ENCODE assay signal across 1 cellular context in the genomic region with DNA sequence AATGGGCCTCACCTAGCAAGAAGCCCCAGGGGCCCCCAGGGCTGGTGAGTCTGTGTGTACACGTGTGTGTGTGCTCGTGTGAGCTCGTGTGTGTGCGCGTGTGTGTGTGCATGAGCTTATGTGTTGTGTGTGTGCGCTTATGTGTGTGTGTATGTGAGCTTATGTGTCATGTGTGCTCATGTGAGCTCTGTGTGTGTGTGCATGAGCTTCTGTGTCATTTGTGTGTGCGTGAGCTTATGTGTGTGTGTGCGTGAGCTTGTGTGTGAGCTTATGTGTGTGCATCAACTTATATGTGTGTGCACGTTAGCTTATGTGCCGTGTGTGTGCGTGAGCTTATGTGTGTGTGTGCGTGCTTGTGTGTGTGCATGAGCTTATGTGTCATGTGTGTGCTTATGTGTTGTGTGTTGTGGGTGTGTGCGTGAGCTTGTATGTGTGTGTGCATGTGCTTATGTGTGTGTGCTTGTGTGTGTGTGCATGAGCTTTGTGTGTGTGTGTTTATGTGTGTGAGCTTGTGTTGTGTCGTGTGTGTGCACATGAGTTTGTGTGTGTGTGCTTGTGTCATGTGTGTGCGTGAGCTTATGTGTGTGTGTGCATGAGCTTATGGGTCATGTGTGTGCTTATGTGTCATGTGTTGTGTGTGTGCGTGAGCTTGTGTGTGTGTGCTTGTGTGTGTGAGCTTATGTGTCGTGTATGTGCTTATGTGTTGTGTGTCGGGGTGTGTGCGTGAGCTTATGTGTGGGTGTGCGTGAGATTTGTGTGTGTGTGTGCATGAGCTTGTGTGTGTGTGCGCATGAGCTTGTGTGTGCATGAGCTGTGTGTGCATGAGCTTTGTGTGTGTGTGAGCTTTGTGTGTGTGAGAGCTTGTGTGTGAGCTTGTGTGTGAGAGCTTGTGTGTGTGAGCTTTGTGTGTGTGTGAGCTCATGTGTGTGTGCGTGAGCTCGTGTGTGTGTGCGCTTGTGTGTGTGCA.
TF ChIP-seq lines count a peak whose summit lies in the region.

No MANE protein-coding gene starts in this region.

TF ChIP-seq in HepG2, 621 proteins besides CTCF, POLR2A, EP300 and RAD21:
- no peak for TF ChIP-seq ZNF101 (CRISPR knock-in tag; IDR thresholded peaks at IDR 0.05; ENCODE audit: borderline replicate concordance, low read depth)
- TF ChIP-seq ZNF251 (CRISPR knock-in tag; IDR thresholded peaks at IDR 0.05): no peak
- 0 out of 2 replicates have a peak, but pooled peaks have one; percentile 47 for TF ChIP-seq NFIB (CRISPR knock-in tag; IDR thresholded peaks at IDR 0.05; ENCODE audit: borderline replicate concordance)
- TF ChIP-seq ZNF207 (IDR thresholded peaks at IDR 0.05; ENCODE audit: borderline replicate concordance): 0 out of 2 replicates have a peak, but pooled peaks have one; percentile 33
- TF ChIP-seq, protein P1, sequence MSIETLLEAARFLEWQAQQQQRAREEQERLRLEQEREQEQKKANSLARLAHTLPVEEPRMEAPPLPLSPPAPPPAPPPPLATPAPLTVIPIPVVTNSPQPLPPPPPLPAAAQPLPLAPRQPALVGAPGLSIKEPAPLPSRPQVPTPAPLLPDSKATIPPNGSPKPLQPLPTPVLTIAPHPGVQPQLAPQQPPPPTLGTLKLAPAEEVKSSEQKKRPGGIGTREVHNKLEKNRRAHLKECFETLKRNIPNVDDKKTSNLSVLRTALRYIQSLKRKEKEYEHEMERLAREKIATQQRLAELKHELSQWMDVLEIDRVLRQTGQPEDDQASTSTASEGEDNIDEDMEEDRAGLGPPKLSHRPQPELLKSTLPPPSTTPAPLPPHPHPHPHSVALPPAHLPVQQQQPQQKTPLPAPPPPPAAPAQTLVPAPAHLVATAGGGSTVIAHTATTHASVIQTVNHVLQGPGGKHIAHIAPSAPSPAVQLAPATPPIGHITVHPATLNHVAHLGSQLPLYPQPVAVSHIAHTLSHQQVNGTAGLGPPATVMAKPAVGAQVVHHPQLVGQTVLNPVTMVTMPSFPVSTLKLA (IDR thresholded peaks at IDR 0.05): peak; percentile 24
- TF ChIP-seq, protein P2, sequence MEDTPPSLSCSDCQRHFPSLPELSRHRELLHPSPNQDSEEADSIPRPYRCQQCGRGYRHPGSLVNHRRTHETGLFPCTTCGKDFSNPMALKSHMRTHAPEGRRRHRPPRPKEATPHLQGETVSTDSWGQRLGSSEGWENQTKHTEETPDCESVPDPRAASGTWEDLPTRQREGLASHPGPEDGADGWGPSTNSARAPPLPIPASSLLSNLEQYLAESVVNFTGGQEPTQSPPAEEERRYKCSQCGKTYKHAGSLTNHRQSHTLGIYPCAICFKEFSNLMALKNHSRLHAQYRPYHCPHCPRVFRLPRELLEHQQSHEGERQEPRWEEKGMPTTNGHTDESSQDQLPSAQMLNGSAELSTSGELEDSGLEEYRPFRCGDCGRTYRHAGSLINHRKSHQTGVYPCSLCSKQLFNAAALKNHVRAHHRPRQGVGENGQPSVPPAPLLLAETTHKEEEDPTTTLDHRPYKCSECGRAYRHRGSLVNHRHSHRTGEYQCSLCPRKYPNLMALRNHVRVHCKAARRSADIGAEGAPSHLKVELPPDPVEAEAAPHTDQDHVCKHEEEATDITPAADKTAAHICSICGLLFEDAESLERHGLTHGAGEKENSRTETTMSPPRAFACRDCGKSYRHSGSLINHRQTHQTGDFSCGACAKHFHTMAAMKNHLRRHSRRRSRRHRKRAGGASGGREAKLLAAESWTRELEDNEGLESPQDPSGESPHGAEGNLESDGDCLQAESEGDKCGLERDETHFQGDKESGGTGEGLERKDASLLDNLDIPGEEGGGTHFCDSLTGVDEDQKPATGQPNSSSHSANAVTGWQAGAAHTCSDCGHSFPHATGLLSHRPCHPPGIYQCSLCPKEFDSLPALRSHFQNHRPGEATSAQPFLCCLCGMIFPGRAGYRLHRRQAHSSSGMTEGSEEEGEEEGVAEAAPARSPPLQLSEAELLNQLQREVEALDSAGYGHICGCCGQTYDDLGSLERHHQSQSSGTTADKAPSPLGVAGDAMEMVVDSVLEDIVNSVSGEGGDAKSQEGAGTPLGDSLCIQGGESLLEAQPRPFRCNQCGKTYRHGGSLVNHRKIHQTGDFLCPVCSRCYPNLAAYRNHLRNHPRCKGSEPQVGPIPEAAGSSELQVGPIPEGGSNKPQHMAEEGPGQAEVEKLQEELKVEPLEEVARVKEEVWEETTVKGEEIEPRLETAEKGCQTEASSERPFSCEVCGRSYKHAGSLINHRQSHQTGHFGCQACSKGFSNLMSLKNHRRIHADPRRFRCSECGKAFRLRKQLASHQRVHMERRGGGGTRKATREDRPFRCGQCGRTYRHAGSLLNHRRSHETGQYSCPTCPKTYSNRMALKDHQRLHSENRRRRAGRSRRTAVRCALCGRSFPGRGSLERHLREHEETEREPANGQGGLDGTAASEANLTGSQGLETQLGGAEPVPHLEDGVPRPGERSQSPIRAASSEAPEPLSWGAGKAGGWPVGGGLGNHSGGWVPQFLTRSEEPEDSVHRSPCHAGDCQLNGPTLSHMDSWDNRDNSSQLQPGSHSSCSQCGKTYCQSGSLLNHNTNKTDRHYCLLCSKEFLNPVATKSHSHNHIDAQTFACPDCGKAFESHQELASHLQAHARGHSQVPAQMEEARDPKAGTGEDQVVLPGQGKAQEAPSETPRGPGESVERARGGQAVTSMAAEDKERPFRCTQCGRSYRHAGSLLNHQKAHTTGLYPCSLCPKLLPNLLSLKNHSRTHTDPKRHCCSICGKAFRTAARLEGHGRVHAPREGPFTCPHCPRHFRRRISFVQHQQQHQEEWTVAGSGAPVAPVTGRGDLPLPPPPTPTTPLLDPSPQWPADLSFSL (CRISPR knock-in tag; IDR thresholded peaks at IDR 0.05): peak; percentile 80
- TF ChIP-seq CREB1 (IDR thresholded peaks at IDR 0.05): peak; percentile 8; the same call in 1 of the 2 replicates
- no peak for TF ChIP-seq CREB1 (CRISPR knock-in tag; IDR thresholded peaks at IDR 0.05)
- 0 out of 2 replicates have a peak, but pooled peaks have one; percentile 4 for TF ChIP-seq ARNT (IDR thresholded peaks at IDR 0.05)
- TF ChIP-seq ZNF75D (CRISPR knock-in tag; IDR thresholded peaks at IDR 0.05; ENCODE audit: borderline replicate concordance): no peak
TF ChIP-seq in HepG2: peak in this region for 6.
